1 cellular context compared by ENCODE assay signal in genomic region chr1:90717356-90717664, GRCh38.
TF ChIP-seq lines count a peak whose summit lies in the region.

No MANE protein-coding gene starts in this region.

TF ChIP-seq in WTC11, 78 proteins besides CTCF, POLR2A, EP300 and RAD21 (continued from another document):
- TF ChIP-seq, protein P1, sequence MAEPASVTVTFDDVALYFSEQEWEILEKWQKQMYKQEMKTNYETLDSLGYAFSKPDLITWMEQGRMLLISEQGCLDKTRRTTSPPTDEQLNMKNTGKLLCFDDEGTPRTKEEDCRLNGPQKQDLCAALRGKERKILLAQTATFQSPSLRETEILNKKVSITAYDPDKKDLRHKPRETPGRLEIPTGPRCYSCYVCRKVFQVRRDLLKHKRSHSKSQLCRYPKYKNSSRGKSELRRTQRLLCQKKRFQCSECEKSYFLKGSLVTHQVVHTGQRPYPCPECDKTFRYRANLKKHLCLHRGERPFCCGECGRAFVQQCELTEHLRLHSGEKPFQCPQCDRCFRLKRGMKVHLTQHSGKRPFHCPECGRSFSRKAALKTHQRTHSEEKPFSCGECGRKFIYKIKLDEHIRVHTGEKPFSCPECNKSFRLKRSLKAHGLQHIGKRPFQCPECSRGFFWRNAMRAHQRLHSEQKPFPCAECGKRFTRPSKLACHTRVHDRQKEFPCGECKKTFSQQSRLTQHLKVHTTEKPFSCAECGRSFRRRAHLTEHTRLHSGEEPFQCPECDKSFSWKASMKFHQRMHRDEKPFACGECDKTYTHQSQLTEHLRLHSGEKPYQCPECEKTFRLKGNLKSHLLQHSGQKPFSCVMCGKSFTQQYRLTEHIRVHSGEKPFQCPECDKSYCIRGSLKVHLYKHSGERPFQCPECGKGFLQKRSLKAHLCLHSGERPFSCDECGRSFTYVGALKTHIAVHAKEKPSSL (CRISPR knock-in tag; conservative IDR thresholded peaks at IDR 0.05): no peak
- TF ChIP-seq MXD4 (CRISPR knock-in tag; IDR thresholded peaks at IDR 0.05; ENCODE audit: borderline replicate concordance): no peak
- no peak for TF ChIP-seq FOXP1 (CRISPR knock-in tag; IDR thresholded peaks at IDR 0.05; ENCODE audit: borderline replicate concordance)
- no peak for TF ChIP-seq ZBTB21 (CRISPR knock-in tag; IDR thresholded peaks at IDR 0.05; ENCODE audit: borderline replicate concordance)
- no peak for TF ChIP-seq ZNF671 (CRISPR knock-in tag; IDR thresholded peaks at IDR 0.05)
- TF ChIP-seq ZMAT4 (CRISPR knock-in tag; IDR thresholded peaks at IDR 0.05): no peak
- TF ChIP-seq, protein P2, sequence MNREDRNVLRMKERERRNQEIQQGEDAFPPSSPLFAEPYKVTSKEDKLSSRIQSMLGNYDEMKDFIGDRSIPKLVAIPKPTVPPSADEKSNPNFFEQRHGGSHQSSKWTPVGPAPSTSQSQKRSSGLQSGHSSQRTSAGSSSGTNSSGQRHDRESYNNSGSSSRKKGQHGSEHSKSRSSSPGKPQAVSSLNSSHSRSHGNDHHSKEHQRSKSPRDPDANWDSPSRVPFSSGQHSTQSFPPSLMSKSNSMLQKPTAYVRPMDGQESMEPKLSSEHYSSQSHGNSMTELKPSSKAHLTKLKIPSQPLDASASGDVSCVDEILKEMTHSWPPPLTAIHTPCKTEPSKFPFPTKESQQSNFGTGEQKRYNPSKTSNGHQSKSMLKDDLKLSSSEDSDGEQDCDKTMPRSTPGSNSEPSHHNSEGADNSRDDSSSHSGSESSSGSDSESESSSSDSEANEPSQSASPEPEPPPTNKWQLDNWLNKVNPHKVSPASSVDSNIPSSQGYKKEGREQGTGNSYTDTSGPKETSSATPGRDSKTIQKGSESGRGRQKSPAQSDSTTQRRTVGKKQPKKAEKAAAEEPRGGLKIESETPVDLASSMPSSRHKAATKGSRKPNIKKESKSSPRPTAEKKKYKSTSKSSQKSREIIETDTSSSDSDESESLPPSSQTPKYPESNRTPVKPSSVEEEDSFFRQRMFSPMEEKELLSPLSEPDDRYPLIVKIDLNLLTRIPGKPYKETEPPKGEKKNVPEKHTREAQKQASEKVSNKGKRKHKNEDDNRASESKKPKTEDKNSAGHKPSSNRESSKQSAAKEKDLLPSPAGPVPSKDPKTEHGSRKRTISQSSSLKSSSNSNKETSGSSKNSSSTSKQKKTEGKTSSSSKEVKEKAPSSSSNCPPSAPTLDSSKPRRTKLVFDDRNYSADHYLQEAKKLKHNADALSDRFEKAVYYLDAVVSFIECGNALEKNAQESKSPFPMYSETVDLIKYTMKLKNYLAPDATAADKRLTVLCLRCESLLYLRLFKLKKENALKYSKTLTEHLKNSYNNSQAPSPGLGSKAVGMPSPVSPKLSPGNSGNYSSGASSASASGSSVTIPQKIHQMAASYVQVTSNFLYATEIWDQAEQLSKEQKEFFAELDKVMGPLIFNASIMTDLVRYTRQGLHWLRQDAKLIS (CRISPR knock-in tag; IDR thresholded peaks at IDR 0.05; ENCODE audit: borderline replicate concordance): no peak
- no peak for TF ChIP-seq OVOL2 (CRISPR knock-in tag; IDR thresholded peaks at IDR 0.05; ENCODE audit: borderline replicate concordance)
- no peak for TF ChIP-seq CREM (CRISPR knock-in tag; IDR thresholded peaks at IDR 0.05)
- no peak for TF ChIP-seq ZNF396 (CRISPR knock-in tag; IDR thresholded peaks at IDR 0.05; ENCODE audit: borderline replicate concordance)
- no peak for TF ChIP-seq ZNF121 (CRISPR knock-in tag; IDR thresholded peaks at IDR 0.05)
- TF ChIP-seq USF2 (CRISPR knock-in tag; IDR thresholded peaks at IDR 0.05): no peak
